ENCODE assay signal across 29 cellular contexts in genomic region chr13:104920091-104920490, GRCh38.
"Had no signal": no experiment of that assay in that cellular context is flagged by ENCODE, and none has a peak within 500 bp of the region (broad histone marks: within the 10 kb centered on the region; RNA-seq: fewer than 3 reads in every experiment).

No MANE protein-coding gene starts in this region.

- H3K4me3 Mint-ChIP-seq: activated CD4-positive, alpha-beta T cell treated with anti-CD3 and anti-CD28 coated beads for 36 hours; activated CD4-positive, alpha-beta T cell treated with anti-CD3 and anti-CD28 coated beads, Interleukin-2, amount 10 ng/mL, durations not matched to agents 7 days and 5 days; activated CD8-positive, alpha-beta T cell treated with anti-CD3 and anti-CD28 coated beads, Interleukin-2, amount 10 ng/mL, durations not matched to agents 7 days and 5 days; activated naive CD4-positive, alpha-beta T cell treated with anti-CD3 and anti-CD28 coated beads, Interleukin-2, amount 10 ng/mL, durations not matched to agents 7 days and 5 days; activated naive CD8-positive, alpha-beta T cell treated with anti-CD3 and anti-CD28 coated beads, Interleukin-2, amount 50 U/mL, for 24 hours; activated T-cell treated with anti-CD3 and anti-CD28 coated beads, Interleukin-2, amount 50 U/mL, for 4 hours; T-helper 1 cell treated with Interleukin-12 subunit alpha and Interleukin-12 subunit beta and Interleukin-4 antibody, amounts not matched to agents 30 μg/mL and 1 μg/mL, for 36 hours; T-helper 2 cell treated with Interferon-gamma antibody and Interleukin-4, amounts not matched to agents 5 μg/mL and 100 μg/mL, for 36 hours; WTC11 had no signal

- DNase-seq: activated CD4-positive, alpha-beta T cell treated with anti-CD3 and anti-CD28 coated beads for 36 hours; activated CD4-positive, alpha-beta T cell treated with anti-CD3 and anti-CD28 coated beads, Interleukin-2, amount 10 ng/mL, durations not matched to agents 7 days and 5 days; activated CD4-positive, alpha-beta T cell treated with anti-CD3 and anti-CD28 coated beads, Interleukin-2, amount 50 U/mL, for 48 hours; activated CD8-positive, alpha-beta T cell treated with anti-CD3 and anti-CD28 coated beads, Interleukin-2, amount 10 ng/mL, durations not matched to agents 7 days and 5 days; activated effector memory CD4-positive, alpha-beta T cell treated with Interleukin-2 at 50 U/mL for 16 hours; activated naive CD4-positive, alpha-beta T cell treated with anti-CD3 and anti-CD28 coated beads, Interleukin-2, amount 10 ng/mL, durations not matched to agents 7 days and 5 days; activated naive CD8-positive, alpha-beta T cell treated with anti-CD3 and anti-CD28 coated beads, Interleukin-2, amount 50 U/mL, for 24 hours; activated T-cell treated with anti-CD3 and anti-CD28 coated beads, Interleukin-2, amount 50 U/mL, for 4 hours; aorta; brain microvascular endothelial cell; NCI-H1105; NCI-H1417 treated with DMSO at 0.1 percent for 48 hours; NCI-H187 treated with DMSO at 0.1 percent for 48 hours; NCI-H2081; NCI-H2171 treated with DMSO at 0.1 percent for 48 hours; NCI-H226; NCI-H446 treated with DMSO at 0.1 percent for 48 hours; NCI-H524; Peyer's patch; RPMI8226; SHP77 treated with DMSO at 0.1 percent for 48 hours; SK-N-SH had no signal

- ATAC-seq: activated CD4-positive, alpha-beta T cell treated with anti-CD3 and anti-CD28 coated beads for 36 hours; activated CD4-positive, CD25-positive, alpha-beta regulatory T cell treated with anti-CD3 and anti-CD28 coated beads, Interleukin-2, amount 50 U/mL, for 24 hours; activated CD8-positive, alpha-beta T cell treated with anti-CD3 and anti-CD28 coated beads, Interleukin-2, amount 10 ng/mL, durations not matched to agents 7 days and 5 days; activated naive CD8-positive, alpha-beta T cell treated with anti-CD3 and anti-CD28 coated beads, Interleukin-2, amount 50 U/mL, for 24 hours; activated T-cell treated with anti-CD3 and anti-CD28 coated beads, Interleukin-2, amount 50 U/mL, for 4 hours; WTC11 had no signal

- H3K27ac Mint-ChIP-seq: activated CD4-positive, alpha-beta T cell treated with anti-CD3 and anti-CD28 coated beads for 36 hours; activated CD4-positive, alpha-beta T cell treated with anti-CD3 and anti-CD28 coated beads, Interleukin-2, amount 10 ng/mL, durations not matched to agents 7 days and 5 days; activated CD8-positive, alpha-beta T cell treated with anti-CD3 and anti-CD28 coated beads, Interleukin-2, amount 10 ng/mL, durations not matched to agents 7 days and 5 days; activated naive CD4-positive, alpha-beta T cell treated with anti-CD3 and anti-CD28 coated beads, Interleukin-2, amount 10 ng/mL, durations not matched to agents 7 days and 5 days; activated naive CD8-positive, alpha-beta T cell; activated naive CD8-positive, alpha-beta T cell treated with anti-CD3 and anti-CD28 coated beads, Interleukin-2, amount 50 U/mL, for 24 hours; T-helper 1 cell treated with Interleukin-12 subunit alpha and Interleukin-12 subunit beta and Interleukin-4 antibody, amounts not matched to agents 30 μg/mL and 1 μg/mL, for 36 hours; T-helper 2 cell treated with Interferon-gamma antibody and Interleukin-4, amounts not matched to agents 5 μg/mL and 100 μg/mL, for 36 hours; WTC11 had no signal

- H3K27ac ChIP-seq: brain microvascular endothelial cell, KMS-11, Peyer's patch, SJSA1 had no signal

- H3K9ac ChIP-seq: KMS-11, SK-N-SH had no signal

- H3K9me3 Mint-ChIP-seq: activated naive CD4-positive, alpha-beta T cell treated with anti-CD3 and anti-CD28 coated beads, Interleukin-2, amount 10 ng/mL, durations not matched to agents 7 days and 5 days had no signal

- H3K36me3 ChIP-seq: brain microvascular endothelial cell, Peyer's patch, SJSA1 had no signal

- H3K4me1 Mint-ChIP-seq: activated naive CD4-positive, alpha-beta T cell treated with anti-CD3 and anti-CD28 coated beads, Interleukin-2, amount 10 ng/mL, durations not matched to agents 7 days and 5 days; WTC11 had no signal

- H3K4me3 ChIP-seq: Peyer's patch, SJSA1 had no signal

- H3K4me2 ChIP-seq: KMS-11, SK-N-SH had no signal

- H3K27me3 Mint-ChIP-seq: activated CD4-positive, alpha-beta T cell treated with anti-CD3 and anti-CD28 coated beads, Interleukin-2, amount 10 ng/mL, durations not matched to agents 7 days and 5 days; activated naive CD4-positive, alpha-beta T cell treated with anti-CD3 and anti-CD28 coated beads, Interleukin-2, amount 10 ng/mL, durations not matched to agents 7 days and 5 days; activated naive CD8-positive, alpha-beta T cell; activated naive CD8-positive, alpha-beta T cell treated with anti-CD3 and anti-CD28 coated beads, Interleukin-2, amount 50 U/mL, for 24 hours had no signal

- H3K9me3 ChIP-seq: Peyer's patch, SK-N-SH had no signal

- H3K27me3 ChIP-seq: brain microvascular endothelial cell, Peyer's patch, SJSA1 had no signal

- H3K4me1 ChIP-seq: Peyer's patch, SJSA1 had no signal

- H3K36me3 Mint-ChIP-seq: activated naive CD4-positive, alpha-beta T cell treated with anti-CD3 and anti-CD28 coated beads, Interleukin-2, amount 10 ng/mL, durations not matched to agents 7 days and 5 days; activated naive CD8-positive, alpha-beta T cell had no signal
